Comparison of ENCODE assay signal across 24 cellular contexts in the genomic region with DNA sequence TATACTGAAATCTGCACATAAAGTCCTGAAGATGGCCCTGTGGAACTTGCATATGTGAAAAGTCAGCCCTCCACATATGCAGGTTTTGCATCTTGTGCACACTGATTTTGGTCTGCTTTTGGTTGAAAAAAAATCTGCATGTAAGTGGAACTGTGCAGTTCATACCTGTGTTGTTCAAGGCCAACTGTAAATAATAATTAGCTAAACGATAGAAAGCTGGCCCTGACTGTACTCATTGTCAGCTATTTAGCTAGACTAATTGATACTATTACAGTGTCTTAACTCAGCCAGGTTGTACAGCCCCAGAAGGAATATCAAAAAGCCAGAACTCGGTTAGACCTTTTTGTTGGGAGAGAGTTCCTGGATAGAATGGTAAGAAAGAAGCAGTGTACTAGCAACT.
"Had no signal": no experiment of that assay in that cellular context is flagged by ENCODE, and none has a peak within 500 bp of the region (broad histone marks: within the 10 kb centered on the region; RNA-seq: fewer than 3 reads in every experiment).

No MANE protein-coding gene starts in this region.

- H3K27ac ChIP-seq: ascending aorta, SJSA1 had no signal

- DNase-seq: activated B cell treated with CpG ODN at 0.5 μM for 24 hours; activated CD4-positive, alpha-beta T cell treated with anti-CD3 and anti-CD28 coated beads for 1 hour; activated CD4-positive, alpha-beta T cell treated with anti-CD3 and anti-CD28 coated beads, Interleukin-2, amount 10 ng/mL, durations not matched to agents 24 days and 14 days; activated CD4-positive, alpha-beta T cell treated with anti-CD3 and anti-CD28 coated beads, Interleukin-2, amount 50 U/mL, for 48 hours; activated CD8-positive, alpha-beta memory T cell treated with anti-CD3 and anti-CD28 coated beads, Interleukin-2, amount 10 ng/mL, durations not matched to agents 7 days and 5 days; activated effector memory CD4-positive, alpha-beta T cell treated with anti-CD3 and anti-CD28 coated beads, Interleukin-2, amount 50 U/mL, for 16 hours; activated naive CD4-positive, alpha-beta T cell treated with Interleukin-2 at 50 U/mL for 16 hours; activated naive CD8-positive, alpha-beta T cell treated with anti-CD3 and anti-CD28 coated beads, Interleukin-2, amount 50 U/mL, for 24 hours; activated T-cell treated with anti-CD3 and anti-CD28 coated beads, Interleukin-2, amount 50 U/mL, for 4 hours; amniotic stem cell; KBM-7; NCI-H1048; NCI-H1436; NCI-H1694 treated with DMSO at 0.1 percent for 48 hours; NCI-H2029 treated with DMSO at 0.1 percent for 48 hours; NCI-H345; NCI-H510A; NCI-H526 treated with DMSO at 0.1 percent for 48 hours; SHP77; T-helper 17 cell; T-helper 9 cell had no signal

- ATAC-seq: activated CD8-positive, alpha-beta memory T cell treated with anti-CD3 and anti-CD28 coated beads, Interleukin-2, amount 10 ng/mL, durations not matched to agents 7 days and 5 days; activated naive CD4-positive, alpha-beta T cell treated with anti-CD3 and anti-CD28 coated beads, Interleukin-2, amount 50 U/mL, for 72 hours; activated naive CD8-positive, alpha-beta T cell treated with anti-CD3 and anti-CD28 coated beads, Interleukin-2, amount 50 U/mL, for 24 hours; activated T-cell treated with anti-CD3 and anti-CD28 coated beads, Interleukin-2, amount 50 U/mL, for 4 hours; T-helper 17 cell had no signal

- H3K4me1 ChIP-seq: ascending aorta, SJSA1 had no signal

- H3K4me3 ChIP-seq: ascending aorta, SJSA1 had no signal

- H3K27me3 ChIP-seq: ascending aorta, SJSA1 had no signal

- H3K36me3 ChIP-seq: ascending aorta had no signal

- H3K9me3 ChIP-seq: ascending aorta, SJSA1 had no signal
